ENCODE assay signal across 8 cellular contexts in genomic region chr1:228486596-228487335, GRCh38. TPM values are rescaled to one million over a fixed set of nuclear protein-coding genes. Genes with fewer than 3 reads are reported as not detected.
A peak's percentile ranks its signal among the peaks of the same experiment; 100 is the strongest.
DNase-seq lines count a peak whose midpoint lies in the region; ATAC-seq and TF ChIP-seq lines count a peak whose summit lies in the region.

No MANE protein-coding gene starts in this region.

- peak; percentile 63 for TF ChIP-seq POLR2A in GM18951 (IDR thresholded peaks at IDR 0.05; ENCODE audit: extremely low read depth, insufficient read depth, insufficient read length)

- CTCF ChIA-PET in activated CD4-positive, alpha-beta T cell treated with anti-CD3 and anti-CD28 coated beads for 36 hours (lab: Charles Lee) = interaction anchor here (0.7 to 2.1 kb wide), 9 partner anchors 11 to 669 kb away, joined by 3 to 13 read pairs (median 6); a partner anchor contains a TSS

- peaks cover 40% of the 10 kb centered on the region for H3K4me1 Mint-ChIP-seq in activated CD4-positive, alpha-beta T cell treated with anti-CD3 and anti-CD28 coated beads for 36 hours

- H3K27ac ChIP-seq in cingulate gyrus (ENCODE audit: low read depth, low read length) = peak overlapping the region; percentile 100

- peak overlapping the region; percentile 99 for H3K27ac Mint-ChIP-seq in activated CD4-positive, alpha-beta T cell treated with anti-CD3 and anti-CD28 coated beads for 36 hours

- POLR2A ChIA-PET in activated CD4-positive, alpha-beta T cell treated with anti-CD3 and anti-CD28 coated beads for 36 hours (lab: Charles Lee) = interaction anchor here (1.0 to 1.7 kb wide), 3 partner anchors 22 to 28 kb away, joined by 4 to 15 read pairs (median 8); a partner anchor contains a TSS

- peak overlapping the region; percentile 96 for H3K4me3 Mint-ChIP-seq in activated CD4-positive, alpha-beta T cell treated with anti-CD3 and anti-CD28 coated beads for 36 hours

- peaks cover 31% of the 10 kb centered on the region for H3K36me3 Mint-ChIP-seq in activated CD4-positive, alpha-beta T cell treated with anti-CD3 and anti-CD28 coated beads for 36 hours (ENCODE audit: low read depth)

- peak; percentile 71 for ATAC-seq in HG03175 (IDR thresholded peaks at IDR 0.05; ENCODE audit: unreplicated experiment)
- ATAC-seq in activated CD4-positive, alpha-beta T cell treated with anti-CD3 and anti-CD28 coated beads for 36 hours = peak; percentile 66

- peak; percentile 87 for DNase-seq in AG20443 (ENCODE audit: low spot score)
- DNase-seq in NCI-H460 (ENCODE audit: extremely low read depth, low read depth) = peak; percentile 79
- DNase-seq in activated CD4-positive, alpha-beta T cell treated with anti-CD3 and anti-CD28 coated beads for 36 hours = peak; percentile 87
- peak; percentile 94 for DNase-seq in left kidney (ENCODE audit: low read depth, low spot score)
- DNase-seq in stimulated activated CD4-positive, alpha-beta T cell treated with anti-CD3 and anti-CD28 coated beads, Interleukin-2, amount 100 ng/mL, for 4 hours (ENCODE audit: low read depth) = peak; percentile 76

- intact Hi-C loops in activated CD4-positive, alpha-beta T cell treated with anti-CD3 and anti-CD28 coated beads for 36 hours (cut with DNase I, micrococcal nuclease) = loop anchor here (1.0 to 10.0 kb wide), 11 partner anchors 14 to 1138 kb away; partner anchors contain the start of genes ARF1 (in 1 of the 2), CCSAP (in 1 of the 2), TAF5L (in 1 of the 2) and TRIM11 (in 1 of the 2)

- no peaks in the 10 kb centered on the region for H3K9me3 Mint-ChIP-seq in activated CD4-positive, alpha-beta T cell treated with anti-CD3 and anti-CD28 coated beads for 36 hours (ENCODE audit: low read depth)

- in situ Hi-C loops in GM18951 (cut with MboI; ENCODE audit: low sequenced_read_pairs, unreplicated experiment) = no loop called here

- H3K27me3 Mint-ChIP-seq in activated CD4-positive, alpha-beta T cell treated with anti-CD3 and anti-CD28 coated beads for 36 hours = no peaks in the 10 kb centered on the region

RNA-seq across cellular contexts. Expression of gene RNF187, which starts 0.4 kb away (rescaled TPM):
- 120 and 146 TPM in 2 replicates for total RNA-seq in NCI-H460 (2014; rRNA removed; shearing (Covaris generic))
- polyA plus RNA-seq in NCI-H460 (2014; cell fraction: nucleus; rRNA removed) = 40.2 and 45.7 TPM in 2 replicates
- total RNA-seq in activated CD4-positive, alpha-beta T cell treated with anti-CD3 and anti-CD28 coated beads for 36 hours = 100 to 1,000 TPM; 114 to 155 TPM

Comparison
In these comparisons a context has a peak if more than half of its experiments do, and no peak if none do; other contexts are left out.
1. Peak in every context shown above with its lines: DNase-seq, ATAC-seq and H3K27ac ChIP-seq.